Comparison of ENCODE assay signal across 1 cellular context in genomic region chr19:41860419-41861097, GRCh38.
TF ChIP-seq lines count a peak whose summit lies in the region.

No MANE protein-coding gene starts in this region.

TF ChIP-seq in GM12878, 131 proteins besides CTCF, POLR2A, EP300 and RAD21 (continued from another document):
- TF ChIP-seq BHLHE40 (IDR thresholded peaks at IDR 0.05; ENCODE audit: borderline replicate concordance in 1 of 2, low read depth in 2 of 2, low read length in 1 of 2) (no peak), CHD1 (IDR thresholded peaks at IDR 0.05; ENCODE audit: low read depth, low read length) (peak; percentile 92; the same call in 1 of the 2 replicates), HDAC2 (IDR thresholded peaks at IDR 0.05) (no peak), WRNIP1 (IDR thresholded peaks at IDR 0.05; ENCODE audit: borderline replicate concordance, low read depth, low read length) (no peak), ZNF24 (IDR thresholded peaks at IDR 0.05) (0 out of 2 replicates have a peak, but pooled peaks have one; percentile 5), MAX (IDR thresholded peaks at IDR 0.05; ENCODE audit: low read depth, low read length) (peak; percentile 23; the same call in 1 of the 2 replicates), NBN (IDR thresholded peaks at IDR 0.05) (no peak)
